Comparison of ENCODE assay signal across 9 cellular contexts in the genomic region with DNA sequence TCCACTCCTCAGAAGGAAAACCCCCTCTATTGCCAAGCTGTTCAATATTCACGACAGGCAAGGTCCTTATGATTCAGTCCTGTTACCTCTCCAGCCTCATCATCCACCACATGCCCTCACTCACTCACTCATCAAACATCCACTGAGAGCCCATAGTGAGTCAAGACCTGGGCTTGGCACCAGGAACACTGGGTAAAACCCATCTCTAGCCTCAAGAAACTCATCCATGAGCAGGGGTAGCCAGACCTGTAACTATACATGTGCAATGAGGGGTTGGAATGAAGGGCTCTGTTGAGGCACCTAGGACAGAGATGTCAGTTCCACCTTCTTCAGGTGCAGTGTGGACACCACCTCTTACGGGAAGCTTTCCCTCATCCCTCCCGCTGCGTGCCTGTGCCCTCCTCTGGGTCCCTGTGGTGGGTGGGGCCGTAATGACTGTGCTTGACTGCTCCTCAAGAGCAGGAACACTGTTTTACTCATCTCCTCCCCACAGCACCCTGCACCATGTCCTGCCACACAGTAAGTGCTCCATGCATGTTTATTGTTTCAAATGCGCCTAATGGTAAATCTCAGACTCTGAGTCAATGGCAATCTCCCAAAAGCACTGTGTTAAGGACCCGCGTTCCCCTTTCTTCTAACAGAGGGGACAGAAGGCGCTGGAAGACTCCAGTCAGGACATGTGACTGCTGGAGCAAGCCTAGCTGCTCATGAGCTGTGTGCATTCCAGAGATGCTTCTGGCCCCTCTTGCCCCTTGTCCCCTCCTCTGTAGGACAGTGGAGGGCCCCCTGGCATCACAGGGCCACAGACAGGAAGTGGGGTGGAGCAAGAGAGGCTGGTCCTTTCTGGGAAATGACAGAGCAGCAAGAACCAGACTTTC.
DNase-seq lines count a peak whose midpoint lies in the region; ATAC-seq, FAIRE-seq and TF ChIP-seq lines count a peak whose summit lies in the region.
"Had no signal": no experiment of that assay in that cellular context is flagged by ENCODE, and none has a peak within 500 bp of the region (broad histone marks: within the 10 kb centered on the region; RNA-seq: fewer than 3 reads in every experiment).

No MANE protein-coding gene starts in this region.

- intact Hi-C loops in HepG2 (cut with micrococcal nuclease; ENCODE audit: unreplicated experiment): no loop called here

- H3K27me3 ChIP-seq in adipocyte (replicated peaks; ENCODE audit: control insufficient read depth, insufficient read depth, low read length): no peaks in the 10 kb centered on the region
- H3K27me3 ChIP-seq in HepG2 (ENCODE audit: control insufficient read depth in 1 of 2, insufficient read depth in 2 of 2, low read length in 2 of 2): no peaks in the 10 kb centered on the region

- H3K4me1 ChIP-seq in adipocyte (ENCODE audit: control insufficient read depth, insufficient read depth, low read length) (peaks cover 45% of the 10 kb centered on the region), HepG2 (ENCODE audit: insufficient read depth, low read length) (peaks cover 63% of the 10 kb centered on the region)

- TF ChIP-seq CTCF in HepG2 (CRISPR knock-in tag; IDR thresholded peaks at IDR 0.05) (peak; percentile 48; the same call in 1 of the 2 replicates), D721Med (IDR thresholded peaks at IDR 0.05; ENCODE audit: insufficient read depth, missing control alignments) (no peak)

- POLR2A ChIA-PET in HepG2 (lab: Yijun Ruan, JAX): interaction anchor here (0.7 kb wide), 1 partner anchor 59 kb away, joined by 3 read pairs; no protein-coding TSS in a partner anchor
- POLR2A ChIA-PET in HEK293T (lab: Yijun Ruan, JAX): no interaction called here

- H3K4me2 ChIP-seq in HepG2 (ENCODE audit: low read depth, low read length): no peak overlapping the region

- no peak for TF ChIP-seq RAD21 in HepG2 (CRISPR knock-in tag; IDR thresholded peaks at IDR 0.05)

- H4K20me1 ChIP-seq in HepG2 (ENCODE audit: insufficient read depth, low read length): no peaks in the 10 kb centered on the region

- ATAC-seq in GM18868 (IDR thresholded peaks at IDR 0.05; ENCODE audit: unreplicated experiment) (peak; percentile 49), HG03039 (IDR thresholded peaks at IDR 0.05; ENCODE audit: unreplicated experiment) (peak; percentile 49), HepG2 (peak; percentile 60)

- H2AFZ ChIP-seq in HepG2 (ENCODE audit: low read length): no peak overlapping the region
- H2AFZ ChIP-seq: parathyroid adenoma had no signal

- TF ChIP-seq EP300 in HepG2 (IDR thresholded peaks at IDR 0.05; ENCODE audit: low read depth in 2 of 2, low read length in 2 of 2) (no peak), HepG2 (CRISPR knock-in tag; IDR thresholded peaks at IDR 0.05; ENCODE audit: borderline replicate concordance) (peak; percentile 65; the same call in 1 of the 2 replicates)

- FAIRE-seq in HepG2 (lab: Jason Lieb, UNC) (no peak), D721Med (lab: Jason Lieb, UNC) (no peak)

- H3K4me3 ChIP-seq in adipocyte (ENCODE audit: low read length): no peak overlapping the region
- H3K4me3 ChIP-seq in HepG2 (replicated peaks in 1 of 3; ENCODE audit: insufficient read depth in 1 of 3, low read depth in 2 of 3, low read length in 3 of 3): no peak overlapping the region

- peaks cover 21% of the 10 kb centered on the region for H3K79me2 ChIP-seq in HepG2 (ENCODE audit: insufficient read depth, low read length)

- WGBS in HepG2 (ENCODE audit: low lambda C conversion rate): 99% methylated on average over 8 of the region's 9 CpGs

- H3K9me3 ChIP-seq in adipocyte (ENCODE audit: control insufficient read depth, low read length) (peaks cover 9% of the 10 kb centered on the region), HepG2 (ENCODE audit: low read length) (0 out of 2 replicates have a peak, but pooled peaks cover 8% of the 10 kb centered on the region)

- CTCF ChIA-PET in HepG2 (lab: Yijun Ruan, JAX; ENCODE audit: low intra/inter-chr PET ratio, low total read pairs) (no interaction called here), HEK293T (lab: Yijun Ruan, JAX) (no interaction called here)

- H3K9ac ChIP-seq in adipocyte (ENCODE audit: low read length) (no peak overlapping the region), HepG2 (ENCODE audit: insufficient read depth, low read depth, low read length) (no peak overlapping the region)
- H3K9ac ChIP-seq: parathyroid adenoma had no signal

- H3K36me3 ChIP-seq in adipocyte (ENCODE audit: control insufficient read depth, insufficient read depth, low read length, severe bottlenecking): peaks cover 16% of the 10 kb centered on the region
- peaks cover 1 to 20% of the 10 kb centered on the region in 2 experiments; a peak in 2 of 5 replicates for H3K36me3 ChIP-seq in HepG2 (replicated peaks in 1 of 2; ENCODE audit: control insufficient read depth in 1 of 2, insufficient read depth in 2 of 2, low read length in 2 of 2)

- TF ChIP-seq POLR2A in HepG2 (IDR thresholded peaks at IDR 0.05; ENCODE audit: insufficient read depth in 1 of 2, low read depth in 2 of 2, low read length in 2 of 2): no peak

- no TSS peak for BruUV-seq in HepG2 (replicated peaks; lab: Mats Ljungman, UMichigan)

- peak overlapping the region; percentile 84 for H3K27ac ChIP-seq in HepG2 (ENCODE audit: extremely low read length, insufficient read depth, low read length)
- H3K27ac ChIP-seq: parathyroid adenoma had no signal

- DNase-seq in adipocyte (ENCODE audit: low read depth): peak; percentile 34
- DNase-seq in HepG2 (ENCODE audit: low spot score): peak; percentile 61
- DNase-seq in D721Med (ENCODE audit: insufficient read length, low spot score): no peak
- no peak for DNase-seq in NCI-H1048 (lab: John Stamatoyannopoulos, UW)
- no peak for DNase-seq in HEK293T (ENCODE audit: extremely low spot score)
- no peak for DNase-seq in DMS 273 treated with DMSO at 0.1 percent for 48 hours (lab: John Stamatoyannopoulos, UW)

- in situ Hi-C loops in HepG2 (cut with HindIII; ENCODE audit: extremely low pct_ligation_motif_present, low pct_unique_long_range_greater_than_20kb): no loop called here

TF ChIP-seq in HepG2, 621 proteins besides CTCF, POLR2A, EP300 and RAD21 (continues in another document):
- peak; percentile 72 for TF ChIP-seq GFI1 (CRISPR knock-in tag; IDR thresholded peaks at IDR 0.05; ENCODE audit: borderline replicate concordance)
- TF ChIP-seq JARID2 (CRISPR knock-in tag; IDR thresholded peaks at IDR 0.05; ENCODE audit: insufficient replicate concordance): no peak
- TF ChIP-seq ZNF616 (CRISPR knock-in tag; IDR thresholded peaks at IDR 0.05; ENCODE audit: low read depth): no peak
- no peak for TF ChIP-seq TOE1 (CRISPR knock-in tag; IDR thresholded peaks at IDR 0.05)

TF ChIP-seq in HEK293T, 16 proteins besides CTCF, POLR2A, EP300 and RAD21:
- TF ChIP-seq FOXK2 (IDR thresholded peaks at IDR 0.05): no peak
- no peak for TF ChIP-seq L3MBTL2 (conservative IDR thresholded peaks at IDR 0.05)
- TF ChIP-seq CTBP1 (IDR thresholded peaks at IDR 0.05; ENCODE audit: borderline replicate concordance): no peak
- TF ChIP-seq PKNOX1 (IDR thresholded peaks at IDR 0.05): no peak

Comparison
In these comparisons a context has a peak if more than half of its experiments do, and no peak if none do; other contexts are left out.
1. DNase-seq: peak in adipocyte (single experiment) and HepG2 (single experiment); none in D721Med (single experiment), NCI-H1048 (single experiment), HEK293T (single experiment) and DMS 273 treated with DMSO at 0.1 percent for 48 hours (single experiment).
2. Peak in every context shown above with its lines, with median percentiles within 50 percentile points of each other: ATAC-seq.